Comparison of ENCODE assay signal across 1 cellular context in genomic region chr2:64442801-64443429, GRCh38.
TF ChIP-seq lines count a peak whose summit lies in the region.

No MANE protein-coding gene starts in this region.

TF ChIP-seq in GM23338, 12 proteins besides CTCF, POLR2A, EP300 and RAD21 (continued from another document):
- TF ChIP-seq, protein P1, sequence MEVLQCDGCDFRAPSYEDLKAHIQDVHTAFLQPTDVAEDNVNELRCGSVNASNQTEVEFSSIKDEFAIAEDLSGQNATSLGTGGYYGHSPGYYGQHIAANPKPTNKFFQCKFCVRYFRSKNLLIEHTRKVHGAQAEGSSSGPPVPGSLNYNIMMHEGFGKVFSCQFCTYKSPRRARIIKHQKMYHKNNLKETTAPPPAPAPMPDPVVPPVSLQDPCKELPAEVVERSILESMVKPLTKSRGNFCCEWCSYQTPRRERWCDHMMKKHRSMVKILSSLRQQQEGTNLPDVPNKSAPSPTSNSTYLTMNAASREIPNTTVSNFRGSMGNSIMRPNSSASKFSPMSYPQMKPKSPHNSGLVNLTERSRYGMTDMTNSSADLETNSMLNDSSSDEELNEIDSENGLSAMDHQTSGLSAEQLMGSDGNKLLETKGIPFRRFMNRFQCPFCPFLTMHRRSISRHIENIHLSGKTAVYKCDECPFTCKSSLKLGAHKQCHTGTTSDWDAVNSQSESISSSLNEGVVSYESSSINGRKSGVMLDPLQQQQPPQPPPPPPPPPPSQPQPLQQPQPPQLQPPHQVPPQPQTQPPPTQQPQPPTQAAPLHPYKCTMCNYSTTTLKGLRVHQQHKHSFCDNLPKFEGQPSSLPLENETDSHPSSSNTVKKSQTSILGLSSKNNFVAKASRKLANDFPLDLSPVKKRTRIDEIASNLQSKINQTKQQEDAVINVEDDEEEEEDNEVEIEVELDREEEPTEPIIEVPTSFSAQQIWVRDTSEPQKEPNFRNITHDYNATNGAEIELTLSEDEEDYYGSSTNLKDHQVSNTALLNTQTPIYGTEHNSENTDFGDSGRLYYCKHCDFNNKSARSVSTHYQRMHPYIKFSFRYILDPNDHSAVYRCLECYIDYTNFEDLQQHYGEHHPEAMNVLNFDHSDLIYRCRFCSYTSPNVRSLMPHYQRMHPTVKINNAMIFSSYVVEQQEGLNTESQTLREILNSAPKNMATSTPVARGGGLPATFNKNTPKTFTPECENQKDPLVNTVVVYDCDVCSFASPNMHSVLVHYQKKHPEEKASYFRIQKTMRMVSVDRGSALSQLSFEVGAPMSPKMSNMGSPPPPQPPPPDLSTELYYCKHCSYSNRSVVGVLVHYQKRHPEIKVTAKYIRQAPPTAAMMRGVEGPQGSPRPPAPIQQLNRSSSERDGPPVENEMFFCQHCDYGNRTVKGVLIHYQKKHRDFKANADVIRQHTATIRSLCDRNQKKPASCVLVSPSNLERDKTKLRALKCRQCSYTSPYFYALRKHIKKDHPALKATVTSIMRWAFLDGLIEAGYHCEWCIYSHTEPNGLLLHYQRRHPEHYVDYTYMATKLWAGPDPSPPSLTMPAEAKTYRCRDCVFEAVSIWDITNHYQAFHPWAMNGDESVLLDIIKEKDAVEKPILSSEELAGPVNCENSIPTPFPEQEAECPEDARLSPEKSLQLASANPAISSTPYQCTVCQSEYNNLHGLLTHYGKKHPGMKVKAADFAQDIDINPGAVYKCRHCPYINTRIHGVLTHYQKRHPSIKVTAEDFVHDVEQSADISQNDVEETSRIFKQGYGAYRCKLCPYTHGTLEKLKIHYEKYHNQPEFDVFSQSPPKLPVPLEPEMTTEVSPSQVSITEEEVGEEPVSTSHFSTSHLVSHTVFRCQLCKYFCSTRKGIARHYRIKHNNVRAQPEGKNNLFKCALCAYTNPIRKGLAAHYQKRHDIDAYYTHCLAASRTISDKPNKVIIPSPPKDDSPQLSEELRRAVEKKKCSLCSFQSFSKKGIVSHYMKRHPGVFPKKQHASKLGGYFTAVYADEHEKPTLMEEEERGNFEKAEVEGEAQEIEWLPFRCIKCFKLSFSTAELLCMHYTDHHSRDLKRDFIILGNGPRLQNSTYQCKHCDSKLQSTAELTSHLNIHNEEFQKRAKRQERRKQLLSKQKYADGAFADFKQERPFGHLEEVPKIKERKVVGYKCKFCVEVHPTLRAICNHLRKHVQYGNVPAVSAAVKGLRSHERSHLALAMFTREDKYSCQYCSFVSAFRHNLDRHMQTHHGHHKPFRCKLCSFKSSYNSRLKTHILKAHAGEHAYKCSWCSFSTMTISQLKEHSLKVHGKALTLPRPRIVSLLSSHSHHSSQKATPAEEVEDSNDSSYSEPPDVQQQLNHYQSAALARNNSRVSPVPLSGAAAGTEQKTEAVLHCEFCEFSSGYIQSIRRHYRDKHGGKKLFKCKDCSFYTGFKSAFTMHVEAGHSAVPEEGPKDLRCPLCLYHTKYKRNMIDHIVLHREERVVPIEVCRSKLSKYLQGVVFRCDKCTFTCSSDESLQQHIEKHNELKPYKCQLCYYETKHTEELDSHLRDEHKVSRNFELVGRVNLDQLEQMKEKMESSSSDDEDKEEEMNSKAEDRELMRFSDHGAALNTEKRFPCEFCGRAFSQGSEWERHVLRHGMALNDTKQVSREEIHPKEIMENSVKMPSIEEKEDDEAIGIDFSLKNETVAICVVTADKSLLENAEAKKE (CRISPR knock-in tag; IDR thresholded peaks at IDR 0.05): peak; percentile 34; the same call in 1 of the 2 replicates
